2 cellular contexts compared by ENCODE assay signal in the genomic region with DNA sequence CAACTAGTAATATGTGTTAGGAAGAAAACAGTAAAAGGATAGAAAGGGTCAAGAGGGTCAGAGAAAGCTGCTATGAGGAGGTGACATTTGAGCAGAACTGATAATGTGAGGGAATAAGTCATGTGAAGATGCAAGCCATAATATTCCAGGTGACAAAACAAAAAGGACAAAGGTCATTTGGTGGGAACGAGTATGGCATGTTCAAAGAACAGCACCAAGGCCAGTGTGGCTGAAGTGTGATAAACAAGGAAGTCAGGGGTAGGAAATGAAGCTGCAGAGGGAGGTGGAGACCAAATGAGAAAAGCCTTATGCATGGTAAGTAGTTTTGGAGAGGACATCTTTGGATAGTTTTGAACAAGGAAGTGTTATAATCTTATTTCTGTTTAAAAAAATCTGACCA.
A peak's percentile ranks its signal among the peaks of the same experiment; 100 is the strongest.
TF ChIP-seq lines count a peak whose summit lies in the region.

No MANE protein-coding gene starts in this region.

TF ChIP-seq in A549, 52 proteins besides CTCF, POLR2A, EP300 and RAD21:
- TF ChIP-seq CBX8 (IDR thresholded peaks at IDR 0.05) (no peak), NFE2L2 (conservative IDR thresholded peaks at IDR 0.05; ENCODE audit: low read length) (no peak), CBX2 (IDR thresholded peaks at IDR 0.05; ENCODE audit: borderline replicate concordance, low read depth) (no peak), FOSB (CRISPR knock-in tag; IDR thresholded peaks at IDR 0.05) (no peak), EHMT2 (IDR thresholded peaks at IDR 0.05; ENCODE audit: low read depth) (no peak), RNF2 (IDR thresholded peaks at IDR 0.05; ENCODE audit: borderline replicate concordance, low read depth) (no peak), HOXB5 (CRISPR knock-in tag; IDR thresholded peaks at IDR 0.05) (no peak), KDM1A (IDR thresholded peaks at IDR 0.05; ENCODE audit: low read depth) (no peak), MAZ (IDR thresholded peaks at IDR 0.05; ENCODE audit: borderline replicate concordance, low read depth, low read length) (no peak)
- TF ChIP-seq, protein P1, sequence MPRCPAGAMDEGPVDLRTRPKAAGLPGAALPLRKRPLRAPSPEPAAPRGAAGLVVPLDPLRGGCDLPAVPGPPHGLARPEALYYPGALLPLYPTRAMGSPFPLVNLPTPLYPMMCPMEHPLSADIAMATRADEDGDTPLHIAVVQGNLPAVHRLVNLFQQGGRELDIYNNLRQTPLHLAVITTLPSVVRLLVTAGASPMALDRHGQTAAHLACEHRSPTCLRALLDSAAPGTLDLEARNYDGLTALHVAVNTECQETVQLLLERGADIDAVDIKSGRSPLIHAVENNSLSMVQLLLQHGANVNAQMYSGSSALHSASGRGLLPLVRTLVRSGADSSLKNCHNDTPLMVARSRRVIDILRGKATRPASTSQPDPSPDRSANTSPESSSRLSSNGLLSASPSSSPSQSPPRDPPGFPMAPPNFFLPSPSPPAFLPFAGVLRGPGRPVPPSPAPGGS (IDR thresholded peaks at IDR 0.05): no peak

TF ChIP-seq in K562, 482 proteins besides CTCF, POLR2A, EP300 and RAD21:
- TF ChIP-seq CBFA2T3 (IDR thresholded peaks at IDR 0.05): peak; percentile 38; the same call in 1 of the 2 replicates
- peak in 1 of 2 experiments; percentile 71; a peak in 2 of 4 replicates for TF ChIP-seq FOXK2 (conservative IDR thresholded peaks at IDR 0.05 in 1 of 2, IDR thresholded peaks at IDR 0.05 in 1 of 2; ENCODE audit: low read depth in 2 of 2)
- peak; percentile 32; the same call in 1 of the 2 replicates for TF ChIP-seq SPI1 (IDR thresholded peaks at IDR 0.05; ENCODE audit: borderline replicate concordance, low read depth, low read length)
- no peak for TF ChIP-seq NR2C2 (CRISPR knock-in tag; IDR thresholded peaks at IDR 0.05)
- peak; percentile 10; the same call in 1 of the 2 replicates for TF ChIP-seq NR2C2 (tag; IDR thresholded peaks at IDR 0.05)
- peak; percentile 55; the same call in 1 of the 2 replicates for TF ChIP-seq NR2C1 (IDR thresholded peaks at IDR 0.05)
- TF ChIP-seq NR2C1 (tag; IDR thresholded peaks at IDR 0.05): peak; percentile 51
- TF ChIP-seq ZNF175 (CRISPR knock-in tag; IDR thresholded peaks at IDR 0.05; ENCODE audit: low read depth): no peak
- TF ChIP-seq, protein P2, sequence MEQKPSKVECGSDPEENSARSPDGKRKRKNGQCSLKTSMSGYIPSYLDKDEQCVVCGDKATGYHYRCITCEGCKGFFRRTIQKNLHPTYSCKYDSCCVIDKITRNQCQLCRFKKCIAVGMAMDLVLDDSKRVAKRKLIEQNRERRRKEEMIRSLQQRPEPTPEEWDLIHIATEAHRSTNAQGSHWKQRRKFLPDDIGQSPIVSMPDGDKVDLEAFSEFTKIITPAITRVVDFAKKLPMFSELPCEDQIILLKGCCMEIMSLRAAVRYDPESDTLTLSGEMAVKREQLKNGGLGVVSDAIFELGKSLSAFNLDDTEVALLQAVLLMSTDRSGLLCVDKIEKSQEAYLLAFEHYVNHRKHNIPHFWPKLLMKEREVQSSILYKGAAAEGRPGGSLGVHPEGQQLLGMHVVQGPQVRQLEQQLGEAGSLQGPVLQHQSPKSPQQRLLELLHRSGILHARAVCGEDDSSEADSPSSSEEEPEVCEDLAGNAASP (IDR thresholded peaks at IDR 0.05): no peak
- TF ChIP-seq ELF1 (tag; IDR thresholded peaks at IDR 0.05): 0 out of 2 replicates have a peak, but pooled peaks have one; percentile 30
- TF ChIP-seq POLR2H (tag; IDR thresholded peaks at IDR 0.05; ENCODE audit: low read depth): no peak
- no peak for TF ChIP-seq HNRNPH1 (optimal IDR thresholded peaks at IDR 0.05; ENCODE audit: low read depth, low read length)
